ENCODE assay signal across 31 cellular contexts in the genomic region with DNA sequence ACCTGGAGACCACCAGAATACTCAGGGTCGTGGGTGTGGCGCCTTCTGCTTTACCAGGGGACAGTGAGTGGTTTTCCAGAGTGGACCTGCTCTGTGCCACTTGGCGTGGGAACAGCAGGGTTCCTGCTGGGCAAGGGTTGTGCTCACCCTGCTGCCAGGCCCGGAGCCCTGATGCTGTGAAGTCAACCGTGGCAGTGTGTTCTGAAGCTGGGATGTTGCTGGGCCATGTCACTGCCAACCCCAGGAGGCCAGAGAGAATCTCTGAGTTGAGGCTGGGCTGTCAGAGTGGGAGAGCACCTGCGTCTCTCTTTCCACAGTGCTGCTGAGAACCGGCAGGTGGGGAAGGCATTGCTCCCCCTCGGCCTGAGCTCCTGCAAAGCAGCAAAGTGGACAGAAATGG. TPM values are rescaled to one million over a fixed set of nuclear protein-coding genes. Genes with fewer than 3 reads are reported as not detected.
"Had no signal": no experiment of that assay in that cellular context is flagged by ENCODE, and none has a peak within 500 bp of the region (broad histone marks: within the 10 kb centered on the region; RNA-seq: fewer than 3 reads in every experiment).

No MANE protein-coding gene starts in this region.

- H3K36me3 ChIP-seq: adrenal gland, breast epithelium had no signal

- H3K36me3 Mint-ChIP-seq: activated CD4-positive, alpha-beta memory T cell treated with anti-CD3 and anti-CD28 coated beads for 36 hours; activated CD8-positive, alpha-beta memory T cell treated with anti-CD3 and anti-CD28 coated beads, Interleukin-2, amount 10 ng/mL, durations not matched to agents 7 days and 5 days; activated naive CD4-positive, alpha-beta T cell treated with anti-CD3 and anti-CD28 coated beads, Interleukin-2, amount 50 U/mL, for 72 hours had no signal

- H3K4me2 ChIP-seq: KMS-11 had no signal

- H3K9me3 ChIP-seq: adrenal gland, body of pancreas, breast epithelium had no signal

- H3K4me3 Mint-ChIP-seq: activated B cell treated with CpG ODN at 0.5 μM for 24 hours; activated CD4-positive, alpha-beta memory T cell treated with anti-CD3 and anti-CD28 coated beads for 36 hours; activated CD8-positive, alpha-beta memory T cell treated with anti-CD3 and anti-CD28 coated beads, Interleukin-2, amount 10 ng/mL, durations not matched to agents 7 days and 5 days; activated naive CD4-positive, alpha-beta T cell treated with anti-CD3 and anti-CD28 coated beads for 36 hours had no signal

- H3K27ac Mint-ChIP-seq: activated B cell treated with CpG ODN at 0.5 μM for 24 hours; activated CD4-positive, alpha-beta memory T cell treated with anti-CD3 and anti-CD28 coated beads for 36 hours; activated CD8-positive, alpha-beta memory T cell treated with anti-CD3 and anti-CD28 coated beads, Interleukin-2, amount 10 ng/mL, durations not matched to agents 7 days and 5 days; activated naive CD4-positive, alpha-beta T cell treated with anti-CD3 and anti-CD28 coated beads for 36 hours; activated naive CD4-positive, alpha-beta T cell treated with anti-CD3 and anti-CD28 coated beads, Interleukin-2, amount 50 U/mL, for 72 hours had no signal

- H3K27ac ChIP-seq: adrenal gland, body of pancreas, breast epithelium, KMS-11 had no signal

- ATAC-seq: activated CD8-positive, alpha-beta memory T cell treated with anti-CD3 and anti-CD28 coated beads, Interleukin-2, amount 10 ng/mL, durations not matched to agents 7 days and 5 days; activated naive CD4-positive, alpha-beta T cell treated with anti-CD3 and anti-CD28 coated beads, Interleukin-2, amount 50 U/mL, for 72 hours; body of pancreas; Panc1; Right ventricle myocardium inferior had no signal

- H3K9ac ChIP-seq: KMS-11 had no signal

- H3K4me1 Mint-ChIP-seq: activated B cell treated with CpG ODN at 0.5 μM for 24 hours; activated CD8-positive, alpha-beta memory T cell treated with anti-CD3 and anti-CD28 coated beads, Interleukin-2, amount 10 ng/mL, durations not matched to agents 7 days and 5 days had no signal

- H3K27me3 Mint-ChIP-seq: activated B cell treated with CpG ODN at 0.5 μM for 24 hours had no signal

- DNase-seq: activated B cell treated with CpG ODN at 0.5 μM for 24 hours; activated CD4-positive, alpha-beta memory T cell treated with anti-CD3 and anti-CD28 coated beads for 36 hours; activated CD4-positive, alpha-beta T cell treated with anti-CD3 and anti-CD28 coated beads for 4 hours; activated CD4-positive, alpha-beta T cell treated with anti-CD3 and anti-CD28 coated beads, Interleukin-2, amount 50 U/mL, for 1 hour; activated CD4-positive, CD25-positive, alpha-beta regulatory T cell treated with anti-CD3 and anti-CD28 coated beads, Interleukin-2, amount 50 U/mL, for 72 hours; activated CD8-positive, alpha-beta memory T cell treated with anti-CD3 and anti-CD28 coated beads, Interleukin-2, amount 10 ng/mL, durations not matched to agents 7 days and 5 days; activated CD8-positive, alpha-beta memory T cell treated with anti-CD3 and anti-CD28 coated beads, Interleukin-2, amount 50 U/mL, for 48 hours; activated gamma-delta T cell; activated naive CD4-positive, alpha-beta T cell treated with anti-CD3 and anti-CD28 coated beads for 36 hours; activated T-cell treated with anti-CD3 and anti-CD28 coated beads, Interleukin-2, amount 50 U/mL, for 48 hours; adrenal gland; MM.1S; MV-4-11; NCI-H1092 treated with DMSO at 0.1 percent for 48 hours; NCI-H1417; NCI-H146; NCI-H187 treated with DMSO at 0.1 percent for 48 hours; NCI-H345; NCI-H524 treated with DMSO at 0.1 percent for 48 hours; RPMI8226; SW 1271; T1000 had no signal

- H3K4me1 ChIP-seq: adrenal gland, breast epithelium had no signal

- H3K27me3 ChIP-seq: adrenal gland, body of pancreas, breast epithelium had no signal

- H3K9me3 Mint-ChIP-seq: activated B cell treated with CpG ODN at 0.5 μM for 24 hours; activated CD4-positive, alpha-beta memory T cell treated with anti-CD3 and anti-CD28 coated beads for 36 hours; activated naive CD4-positive, alpha-beta T cell treated with anti-CD3 and anti-CD28 coated beads for 36 hours; activated naive CD4-positive, alpha-beta T cell treated with anti-CD3 and anti-CD28 coated beads, Interleukin-2, amount 50 U/mL, for 72 hours had no signal

- H3K4me3 ChIP-seq: adrenal gland, body of pancreas, breast epithelium had no signal

RNA-seq across cellular contexts. Expression of a gene that starts 48.7 kb away (rescaled TPM):
- total RNA-seq: activated CD4-positive, alpha-beta memory T cell treated with anti-CD3 and anti-CD28 coated beads for 36 hours; activated naive CD4-positive, alpha-beta T cell treated with anti-CD3 and anti-CD28 coated beads for 36 hours; activated naive CD4-positive, alpha-beta T cell treated with anti-CD3 and anti-CD28 coated beads, Interleukin-2, amount 50 U/mL, for 72 hours; NCI-H460; T-helper 1 cell treated with Interleukin-12 subunit alpha and Interleukin-12 subunit beta and Interleukin-4 antibody, amounts not matched to agents 30 ng/mL and 1 ng/mL, for 36 hours; T-helper 2 cell treated with Interferon-gamma antibody and Interleukin-4, amounts not matched to agents 100 ng/mL and 5 ng/mL, for 36 hours had no signal
